In the genomic region with DNA sequence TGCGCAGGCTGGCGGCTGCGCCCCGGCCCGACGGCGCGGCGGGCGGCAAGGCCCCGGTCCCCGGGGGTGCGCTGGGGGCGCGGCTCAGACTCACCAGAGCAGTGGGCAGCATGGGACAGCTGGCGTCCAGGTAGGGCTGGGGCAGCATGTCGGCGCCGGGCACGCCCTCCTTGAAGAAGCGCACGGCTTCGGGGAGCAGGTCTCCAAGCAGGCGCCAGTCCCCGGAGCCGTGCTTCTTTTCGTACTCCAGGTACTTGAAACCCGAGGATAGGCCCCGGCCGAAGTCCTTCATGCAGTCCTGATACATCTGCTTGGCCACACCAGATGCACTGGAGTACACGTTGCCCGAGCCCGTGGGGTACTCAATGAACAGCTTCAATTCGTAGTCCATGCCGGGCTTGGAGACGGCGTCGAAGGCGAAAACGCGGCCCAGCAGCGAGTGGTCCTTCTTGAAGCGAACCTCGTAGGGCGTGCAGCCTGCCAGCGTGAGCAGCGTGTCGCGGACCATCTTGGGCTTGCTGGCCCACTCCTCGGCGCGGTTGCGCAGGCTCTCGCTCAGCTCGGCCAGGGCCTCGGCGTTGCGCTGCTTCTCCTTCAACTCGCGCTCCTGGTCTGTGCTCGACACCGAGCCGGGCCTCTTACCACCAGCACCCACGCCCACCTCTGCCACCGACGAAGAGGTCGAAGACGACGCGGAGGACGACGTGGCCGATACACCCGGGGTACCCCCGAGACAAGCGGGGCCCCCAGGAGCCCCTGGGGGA, we compare ENCODE assay signal across 8 cellular contexts. TPM values are rescaled to one million over a fixed set of nuclear protein-coding genes. Genes with fewer than 3 reads are reported as not detected.
A peak's percentile ranks its signal among the peaks of the same experiment; 100 is the strongest.
DNase-seq lines count a peak whose midpoint lies in the region; ATAC-seq and TF ChIP-seq lines count a peak whose summit lies in the region.

No MANE protein-coding gene starts in this region.

- H3K4me2 ChIP-seq in mammary epithelial cell (ENCODE audit: insufficient read depth, low read depth, low read length) = peak overlapping the region; percentile 98

- intact Hi-C loops in mammary epithelial cell (cut with micrococcal nuclease) (no loop called here), right lobe of liver (cut with DNase I) (loop anchor here in 1 of 2 donors (10.0 kb wide), 1 partner anchor 72 kb away; no protein-coding TSS in a partner anchor)

- peak; percentile 66 for DNase-seq in DMS79 (lab: John Stamatoyannopoulos, UW)
- DNase-seq in MG63 = no peak
- peak; percentile 59 for DNase-seq in mammary epithelial cell
- peak in 2 of 3 donors; percentile 56 to 67 for DNase-seq in right lobe of liver
- DNase-seq in thoracic aorta (ENCODE audit: low spot score) = no peak
- no peak for DNase-seq in Kasumi-1 (lab: John Stamatoyannopoulos, UW)
- DNase-seq in SIG-M5 (lab: John Stamatoyannopoulos, UW) = no peak

- ATAC-seq in right lobe of liver (no peak), thoracic aorta (ENCODE audit: insufficient number of reproducible peaks, low FRiP score, low read depth) (no peak), HG03439 (IDR thresholded peaks at IDR 0.05; ENCODE audit: unreplicated experiment) (no peak)

- peaks cover 4% of the 10 kb centered on the region for H4K20me1 ChIP-seq in mammary epithelial cell (ENCODE audit: insufficient read depth, low read length)

- peak overlapping the region; percentile 77 for H3K9ac ChIP-seq in mammary epithelial cell (ENCODE audit: insufficient read depth, low read length)

- dilution Hi-C loops in mammary epithelial cell (cut with HindIII; ENCODE audit: low sequenced_read_pairs) = no loop called here

- under 1% methylated on average over 20 of the region's 76 CpGs for WGBS in mammary epithelial cell (ENCODE audit: low coverage, missing lambda C conversion rate)
- WGBS in right lobe of liver (ENCODE audit: insufficient coverage, low coverage, low lambda C conversion rate, missing lambda C conversion rate) = 42% methylated on average over 15 of the region's 76 CpGs

- in situ Hi-C loops in mammary epithelial cell (cut with MboI; ENCODE audit: low sequenced_read_pairs in 2 of 2) = no loop called here

- TF ChIP-seq POLR2A in right lobe of liver (IDR thresholded peaks at IDR 0.05) = no peak

- H3K4me3 ChIP-seq in MG63 (peak overlapping the region; percentile 73), mammary epithelial cell (replicated peaks in 1 of 3; ENCODE audit: insufficient read depth in 1 of 3, low read depth in 2 of 3, low read length in 3 of 3) (peak overlapping the region; percentile 79 to 89 (median 88)), right lobe of liver (peak overlapping the region; percentile 64 to 92 (median 73)), thoracic aorta (peak overlapping the region; percentile 78)

- CTCF ChIA-PET in mammary epithelial cell (lab: Charles Lee; ENCODE audit: low non-redundant PET) = no interaction called here

- H3K4me1 ChIP-seq in mammary epithelial cell (ENCODE audit: insufficient read depth, low read length) (peaks cover 45% of the 10 kb centered on the region), right lobe of liver (peaks cover 0 to 56% (median 25%) of the 10 kb centered on the region in 4 donors), thoracic aorta (ENCODE audit: control insufficient read depth in 1 of 2, low read depth in 2 of 2) (peaks cover 38 to 65% of the 10 kb centered on the region in 2 donors)

- H3K27ac ChIP-seq in mammary epithelial cell (ENCODE audit: insufficient read depth, low read depth, low read length) = peak overlapping the region; percentile 72
- H3K27ac ChIP-seq in right lobe of liver = peak overlapping the region; percentile 100
- H3K27ac ChIP-seq in thoracic aorta = peak overlapping the region; percentile 98 to 100

- BruUV-seq in mammary epithelial cell (replicated peaks; lab: Mats Ljungman, UMichigan) = no TSS peak

- H3K27me3 ChIP-seq in MG63 (no peaks in the 10 kb centered on the region), mammary epithelial cell (ENCODE audit: insufficient read depth, low read length) (no peaks in the 10 kb centered on the region), right lobe of liver (no peaks in the 10 kb centered on the region), thoracic aorta (replicated peaks; ENCODE audit: insufficient read depth) (no peaks in the 10 kb centered on the region)

- H3K79me2 ChIP-seq in mammary epithelial cell (ENCODE audit: insufficient read depth, low read length) = peaks cover 44% of the 10 kb centered on the region

- no peaks in the 10 kb centered on the region for H3K9me3 ChIP-seq in MG63
- H3K9me3 ChIP-seq in mammary epithelial cell (replicated peaks; ENCODE audit: insufficient read depth, low read length) = no peaks in the 10 kb centered on the region
- no peaks in the 10 kb centered on the region for H3K9me3 ChIP-seq in right lobe of liver
- H3K9me3 ChIP-seq in thoracic aorta = no peaks in the 10 kb centered on the region

- TF ChIP-seq CTCF in mammary epithelial cell (conservative IDR thresholded peaks at IDR 0.05 in 1 of 2, IDR thresholded peaks at IDR 0.05 in 1 of 2; ENCODE audit: extremely low read depth in 1 of 2, insufficient read depth in 1 of 2, low read depth in 1 of 2, low read length in 2 of 2) = no peak
- TF ChIP-seq CTCF in right lobe of liver (IDR thresholded peaks at IDR 0.05) = no peak
- no peak for TF ChIP-seq CTCF in thoracic aorta (IDR thresholded peaks at IDR 0.05)

- peaks cover 28% of the 10 kb centered on the region for H3K36me3 ChIP-seq in MG63
- peaks cover 9% of the 10 kb centered on the region for H3K36me3 ChIP-seq in mammary epithelial cell (ENCODE audit: insufficient read depth, low read length)
- no peaks in the 10 kb centered on the region for H3K36me3 ChIP-seq in right lobe of liver
- H3K36me3 ChIP-seq in thoracic aorta = no peaks in the 10 kb centered on the region

- H2AFZ ChIP-seq in mammary epithelial cell (ENCODE audit: low read depth, low read length) = no peak overlapping the region

RNA-seq across cellular contexts. Expression of a gene that starts 2.2 kb away (rescaled TPM):
- 18.1 and 34.9 TPM in 2 replicates for total RNA-seq in MG63 (2014; rRNA removed; shearing (Covaris generic); ENCODE audit: low replicate concordance)
- total RNA-seq in mammary epithelial cell (10 to 100 TPM; 41.3 to 49.4 TPM), right lobe of liver (10 to 100 TPM; 11.7 to 18.1 (median 13.7) TPM), thoracic aorta (10 to 100 TPM; 49.6 to 69.7 TPM)
- polyA plus RNA-seq in mammary epithelial cell = 14.0 TPM
- polyA minus RNA-seq in mammary epithelial cell = 13.7 TPM

Comparison
In these comparisons a context has a peak if more than half of its experiments do, and no peak if none do; other contexts are left out.
1. DNase-seq: peak in DMS79 (single experiment), mammary epithelial cell (single experiment) and right lobe of liver (2 of 3); none in MG63 (single experiment), thoracic aorta (single experiment), Kasumi-1 (0 of 2) and SIG-M5 (single experiment).
2. Peak in every context shown above with its lines, with median percentiles within 50 percentile points of each other: H3K4me3 ChIP-seq and H3K27ac ChIP-seq.